In genomic region chr7:157413881-157414701, GRCh38 we compare ENCODE assay signal across 26 cellular contexts.
"Had no signal": no experiment of that assay in that cellular context is flagged by ENCODE, and none has a peak within 500 bp of the region (broad histone marks: within the 10 kb centered on the region; RNA-seq: fewer than 3 reads in every experiment).

No MANE protein-coding gene starts in this region.

- H2AFZ ChIP-seq: neural progenitor cell had no signal

- H3K36me3 ChIP-seq: neural progenitor cell, prostate gland had no signal

- ATAC-seq: activated CD8-positive, alpha-beta memory T cell treated with anti-CD3 and anti-CD28 coated beads, Interleukin-2, amount 10 ng/mL, durations not matched to agents 7 days and 5 days; activated CD8-positive, alpha-beta T cell treated with anti-CD3 and anti-CD28 coated beads for 36 hours; gastroesophageal sphincter; left cardiac atrium; lower lobe of right lung had no signal

- H3K4me1 Mint-ChIP-seq: activated naive CD4-positive, alpha-beta T cell treated with anti-CD3 and anti-CD28 coated beads, Interleukin-2, amount 50 U/mL, for 24 hours had no signal

- H3K4me3 Mint-ChIP-seq: activated CD4-positive, alpha-beta T cell treated with anti-CD3 and anti-CD28 coated beads, Interleukin-2, amount 10 ng/mL, durations not matched to agents 7 days and 5 days; activated CD8-positive, alpha-beta memory T cell treated with anti-CD3 and anti-CD28 coated beads, Interleukin-2, amount 10 ng/mL, durations not matched to agents 7 days and 5 days; activated CD8-positive, alpha-beta T cell treated with anti-CD3 and anti-CD28 coated beads for 36 hours; activated naive CD4-positive, alpha-beta T cell treated with anti-CD3 and anti-CD28 coated beads, Interleukin-2, amount 50 U/mL, for 24 hours; activated T-helper 1 cell treated with anti-CD3 and anti-CD28 coated beads, Interleukin-12 subunit alpha, Interleukin-12 subunit beta, Interleukin-2, Interleukin-4 antibody, amounts not matched to agents 30 ng/mL and 10 ng/mL and 1 ng/mL, durations not matched to agents 14 hours and 24 hours and 36 hours; neural progenitor cell; T-helper 2 cell treated with Interferon-gamma antibody and Interleukin-4, amounts not matched to agents 5 μg/mL and 100 μg/mL, for 36 hours had no signal

- H3K27me3 ChIP-seq: brain microvascular endothelial cell, esophagus squamous epithelium, gastroesophageal sphincter, neural progenitor cell, tibial artery had no signal

- H3K27ac Mint-ChIP-seq: activated CD4-positive, alpha-beta T cell treated with anti-CD3 and anti-CD28 coated beads, Interleukin-2, amount 10 ng/mL, durations not matched to agents 7 days and 5 days; activated CD8-positive, alpha-beta memory T cell treated with anti-CD3 and anti-CD28 coated beads, Interleukin-2, amount 10 ng/mL, durations not matched to agents 7 days and 5 days; activated CD8-positive, alpha-beta T cell treated with anti-CD3 and anti-CD28 coated beads for 36 hours; activated naive CD4-positive, alpha-beta T cell treated with anti-CD3 and anti-CD28 coated beads, Interleukin-2, amount 50 U/mL, for 24 hours; activated T-helper 1 cell treated with anti-CD3 and anti-CD28 coated beads, Interleukin-12 subunit alpha, Interleukin-12 subunit beta, Interleukin-2, Interleukin-4 antibody, amounts not matched to agents 30 ng/mL and 10 ng/mL and 1 ng/mL, durations not matched to agents 14 hours and 24 hours and 36 hours; naive B cell; T-helper 2 cell treated with Interferon-gamma antibody and Interleukin-4, amounts not matched to agents 5 μg/mL and 100 μg/mL, for 36 hours had no signal

- H3K27me3 Mint-ChIP-seq: activated CD4-positive, alpha-beta T cell treated with anti-CD3 and anti-CD28 coated beads, Interleukin-2, amount 10 ng/mL, durations not matched to agents 7 days and 5 days; activated CD8-positive, alpha-beta memory T cell treated with anti-CD3 and anti-CD28 coated beads, Interleukin-2, amount 10 ng/mL, durations not matched to agents 7 days and 5 days; activated CD8-positive, alpha-beta T cell treated with anti-CD3 and anti-CD28 coated beads for 36 hours; activated naive CD4-positive, alpha-beta T cell treated with anti-CD3 and anti-CD28 coated beads, Interleukin-2, amount 50 U/mL, for 24 hours; naive B cell had no signal

- H3K9me3 ChIP-seq: esophagus squamous epithelium, gastroesophageal sphincter, lower lobe of right lung, prostate gland, tibial artery had no signal

- H3K4me2 ChIP-seq: neural progenitor cell had no signal

- H3K9me3 Mint-ChIP-seq: activated CD4-positive, alpha-beta T cell treated with anti-CD3 and anti-CD28 coated beads, Interleukin-2, amount 10 ng/mL, durations not matched to agents 7 days and 5 days; activated CD8-positive, alpha-beta T cell treated with anti-CD3 and anti-CD28 coated beads for 36 hours; activated naive CD4-positive, alpha-beta T cell treated with anti-CD3 and anti-CD28 coated beads, Interleukin-2, amount 50 U/mL, for 24 hours; activated T-helper 1 cell treated with anti-CD3 and anti-CD28 coated beads, Interleukin-12 subunit alpha, Interleukin-12 subunit beta, Interleukin-2, Interleukin-4 antibody, amounts not matched to agents 30 ng/mL and 10 ng/mL and 1 ng/mL, durations not matched to agents 14 hours and 24 hours and 36 hours; naive B cell; T-helper 2 cell treated with Interferon-gamma antibody and Interleukin-4, amounts not matched to agents 5 μg/mL and 100 μg/mL, for 36 hours had no signal

- DNase-seq: activated CD4-positive, alpha-beta T cell treated with anti-CD3 and anti-CD28 coated beads, Interleukin-2, amount 10 ng/mL, durations not matched to agents 7 days and 5 days; activated CD4-positive, CD25-positive, alpha-beta regulatory T cell treated with anti-CD3 and anti-CD28 coated beads, Interleukin-2, amount 50 U/mL, for 72 hours; activated CD8-positive, alpha-beta memory T cell treated with anti-CD3 and anti-CD28 coated beads, Interleukin-2, amount 10 ng/mL, durations not matched to agents 7 days and 5 days; activated CD8-positive, alpha-beta T cell treated with anti-CD3 and anti-CD28 coated beads for 36 hours; activated gamma-delta T cell treated with Interleukin-2 at 50 U/mL for 16 hours; anterior cingulate cortex; brain microvascular endothelial cell; esophagus squamous epithelium; head of caudate nucleus; islet precursor cell; left cardiac atrium; mesendoderm; naive B cell; stimulated activated CD4-positive, alpha-beta T cell treated with anti-CD3 and anti-CD28 coated beads, Interleukin-4, amount 100 ng/mL, for 24 hours; stimulated activated naive CD4-positive, alpha-beta T cell treated with Interleukin-2 at 50 U/mL for 16 hours; substantia nigra; tibial artery had no signal

- H3K9ac ChIP-seq: neural progenitor cell had no signal

- H3K4me1 ChIP-seq: esophagus squamous epithelium, gastroesophageal sphincter, lower lobe of right lung, prostate gland, tibial artery had no signal

- H3K4me3 ChIP-seq: coronary artery, esophagus squamous epithelium, gastroesophageal sphincter, lower lobe of right lung, neural progenitor cell, prostate gland, tibial artery had no signal

- H3K27ac ChIP-seq: brain microvascular endothelial cell, coronary artery, esophagus squamous epithelium, gastroesophageal sphincter, lower lobe of right lung, neural progenitor cell, prostate gland, tibial artery, VCaP had no signal
